Comparison of ENCODE assay signal across 20 cellular contexts in genomic region chr3:161925749-161926360, GRCh38.
DNase-seq lines count a peak whose midpoint lies in the region; ATAC-seq, FAIRE-seq and TF ChIP-seq lines count a peak whose summit lies in the region.
"Had no signal": no experiment of that assay in that cellular context is flagged by ENCODE, and none has a peak within 500 bp of the region (broad histone marks: within the 10 kb centered on the region; RNA-seq: fewer than 3 reads in every experiment).

No MANE protein-coding gene starts in this region.

- H3K36me3 ChIP-seq in KMS-11 (ENCODE audit: insufficient read depth) (no peaks in the 10 kb centered on the region), GM12878 (ENCODE audit: control insufficient read depth in 2 of 2, insufficient read depth in 2 of 2, low read length in 1 of 2) (no peaks in the 10 kb centered on the region), vagina (no peaks in the 10 kb centered on the region)
- H3K36me3 ChIP-seq: stomach had no signal

- no TSS peak for BruUV-seq in Calu3 (replicated peaks; lab: Mats Ljungman, UMichigan)
- no TSS peak for BruUV-seq in GM12878 (replicated peaks; lab: Mats Ljungman, UMichigan)

- CTCF ChIA-PET in Calu3 (lab: Charles Lee) (no interaction called here), GM12878 (lab: Yijun Ruan, JAX) (no interaction called here)

- no peak for FAIRE-seq in GM12878 (lab: Jason Lieb, UNC)

- no peaks in the 10 kb centered on the region for H4K20me1 ChIP-seq in KMS-11 (ENCODE audit: insufficient read depth)
- no peaks in the 10 kb centered on the region for H4K20me1 ChIP-seq in GM12878 (ENCODE audit: control insufficient read depth, insufficient read depth)

- no peak for DNase-seq in Calu3
- DNase-seq in GM12878 (ENCODE audit: low read depth, low spot score), result no peak
- DNase-seq in osteocyte (ENCODE audit: extremely low spot score, unreplicated experiment), result no peak
- DNase-seq in SIG-M5 (lab: John Stamatoyannopoulos, UW), result no peak
- no peak for DNase-seq in vagina (ENCODE audit: extremely low spot score in 2 of 2)
- no peak for DNase-seq in left ventricle myocardium superior
- DNase-seq: activated CD8-positive, alpha-beta memory T cell treated with anti-CD3 and anti-CD28 coated beads for 24 hours; activated naive CD8-positive, alpha-beta T cell treated with anti-CD3 and anti-CD28 coated beads, Interleukin-2, amount 10 ng/mL, durations not matched to agents 7 days and 5 days; CD4-positive, CD25-positive, alpha-beta regulatory T cell; GOT3; head of caudate nucleus; mammary epithelial cell; naive B cell; NCI-H1930; posterior cingulate gyrus; SHP77 treated with DMSO at 0.1 percent for 48 hours; stimulated activated CD4-positive, alpha-beta T cell treated with anti-CD3 and anti-CD28 coated beads, Interleukin-2, amount 100 ng/mL, for 48 hours; stomach had no signal

- H3K4me1 ChIP-seq in KMS-11 (ENCODE audit: low read depth, poor library complexity, severe bottlenecking) (no peaks in the 10 kb centered on the region), GM12878 (ENCODE audit: control insufficient read depth, insufficient read depth, low read length) (no peaks in the 10 kb centered on the region), vagina (no peaks in the 10 kb centered on the region)
- H3K4me1 ChIP-seq: stomach had no signal

- POLR2A ChIA-PET in GM12878 (lab: Charles Lee), result no interaction called here

- WGBS in GM12878 (ENCODE audit: insufficient coverage, insufficient replicate concordance, low lambda C conversion rate, missing lambda C conversion rate), result 0% methylated on average over 2 of the region's 2 CpGs

- H3K4me1 Mint-ChIP-seq in Calu3 (ENCODE audit: low read depth, unreplicated experiment) (no peaks in the 10 kb centered on the region), osteocyte (ENCODE audit: unreplicated experiment) (no peaks in the 10 kb centered on the region)
- H3K4me1 Mint-ChIP-seq: activated naive CD8-positive, alpha-beta T cell treated with anti-CD3 and anti-CD28 coated beads, Interleukin-2, amount 10 ng/mL, durations not matched to agents 7 days and 5 days; CD4-positive, CD25-positive, alpha-beta regulatory T cell; naive B cell had no signal

- H3K4me3 ChIP-seq in KMS-11 (IDR thresholded peaks at IDR 0.05; ENCODE audit: insufficient read depth, low read depth, low read length) (no peak overlapping the region), GM12878 (no peak overlapping the region), vagina (no peak overlapping the region)
- H3K4me3 ChIP-seq: stomach had no signal

- RAD21 ChIA-PET in GM12878 (lab: Charles Lee; ENCODE audit: unreplicated experiment), result no interaction called here

- H3K9me3 ChIP-seq in GM12878 (replicated peaks; ENCODE audit: control insufficient read depth, insufficient read depth, low read length) (no peaks in the 10 kb centered on the region), vagina (no peaks in the 10 kb centered on the region)

- H3K27me3 Mint-ChIP-seq in Calu3 (ENCODE audit: unreplicated experiment) (no peaks in the 10 kb centered on the region), osteocyte (ENCODE audit: unreplicated experiment) (no peaks in the 10 kb centered on the region)
- H3K27me3 Mint-ChIP-seq: activated naive CD8-positive, alpha-beta T cell treated with anti-CD3 and anti-CD28 coated beads, Interleukin-2, amount 10 ng/mL, durations not matched to agents 7 days and 5 days; CD4-positive, CD25-positive, alpha-beta regulatory T cell; naive B cell had no signal

- no peak overlapping the region for H3K27ac ChIP-seq in KMS-11
- H3K27ac ChIP-seq in GM12878 (ENCODE audit: control insufficient read depth, insufficient read depth), result no peak overlapping the region
- no peak overlapping the region for H3K27ac ChIP-seq in vagina
- H3K27ac ChIP-seq: stomach had no signal

- in situ Hi-C loops in GM12878 (cut with MboI), result no loop called here

- H3K36me3 Mint-ChIP-seq in Calu3 (ENCODE audit: insufficient read depth, unreplicated experiment), result no peaks in the 10 kb centered on the region
- peaks cover 2% of the 10 kb centered on the region for H3K36me3 Mint-ChIP-seq in osteocyte (ENCODE audit: unreplicated experiment)
- H3K36me3 Mint-ChIP-seq: activated naive CD8-positive, alpha-beta T cell treated with anti-CD3 and anti-CD28 coated beads, Interleukin-2, amount 10 ng/mL, durations not matched to agents 7 days and 5 days; CD4-positive, CD25-positive, alpha-beta regulatory T cell; naive B cell had no signal

- H3K4me3 Mint-ChIP-seq in Calu3 (ENCODE audit: low read depth, unreplicated experiment), result no peak overlapping the region
- no peak overlapping the region for H3K4me3 Mint-ChIP-seq in osteocyte (ENCODE audit: unreplicated experiment)
- H3K4me3 Mint-ChIP-seq: activated naive CD8-positive, alpha-beta T cell treated with anti-CD3 and anti-CD28 coated beads, Interleukin-2, amount 10 ng/mL, durations not matched to agents 7 days and 5 days; CD4-positive, CD25-positive, alpha-beta regulatory T cell; naive B cell had no signal

- H3K27me3 ChIP-seq in KMS-11 (ENCODE audit: insufficient read depth, low read depth) (no peaks in the 10 kb centered on the region), GM12878 (replicated peaks in 1 of 2; ENCODE audit: control insufficient read depth in 2 of 2, insufficient read depth in 2 of 2, low read length in 1 of 2) (no peaks in the 10 kb centered on the region), vagina (no peaks in the 10 kb centered on the region)
- H3K27me3 ChIP-seq: stomach had no signal

- TF ChIP-seq RAD21 in GM12878 (IDR thresholded peaks at IDR 0.05; ENCODE audit: insufficient read depth, low read depth, low read length), result 0 out of 2 replicates have a peak, but pooled peaks have one; percentile 8

- no peak for TF ChIP-seq EP300 in GM12878 (IDR thresholded peaks at IDR 0.05; ENCODE audit: borderline replicate concordance in 1 of 2, control insufficient read depth in 1 of 2, low read depth in 2 of 2, low read length in 2 of 2)

- no peak for ATAC-seq in GM12878
- no peak for ATAC-seq in left ventricle myocardium superior
- ATAC-seq: activated CD4-positive, CD25-positive, alpha-beta regulatory T cell treated with anti-CD3 and anti-CD28 coated beads, Interleukin-2, amount 50 U/mL, for 24 hours had no signal

- H2AFZ ChIP-seq in KMS-11 (ENCODE audit: low read depth) (no peak overlapping the region), GM12878 (ENCODE audit: control insufficient read depth, low read depth, low read length) (no peak overlapping the region)

- peaks cover 6% of the 10 kb centered on the region for H3K9me3 Mint-ChIP-seq in Calu3 (ENCODE audit: low read depth, unreplicated experiment)
- H3K9me3 Mint-ChIP-seq in osteocyte (ENCODE audit: unreplicated experiment), result peaks cover 14% of the 10 kb centered on the region

- H3K79me2 ChIP-seq in KMS-11 (ENCODE audit: insufficient read depth, low read depth) (no peaks in the 10 kb centered on the region), GM12878 (ENCODE audit: control insufficient read depth, insufficient read depth, low read length) (no peaks in the 10 kb centered on the region)

- H3K4me2 ChIP-seq in KMS-11 (no peak overlapping the region), GM12878 (ENCODE audit: control insufficient read depth, insufficient read depth) (no peak overlapping the region)

- intact Hi-C loops in Calu3 (cut with micrococcal nuclease; ENCODE audit: unreplicated experiment), result no loop called here
- intact Hi-C loops in GM12878 (cut with micrococcal nuclease; ENCODE audit: unreplicated experiment), result no loop called here
- intact Hi-C loops in vagina (cut with DNase I), result no loop called here
- intact Hi-C loops in left ventricle myocardium superior (cut with micrococcal nuclease), result no loop called here

- SMC1A ChIA-PET in GM12878 (lab: Charles Lee; ENCODE audit: uncharacterized antibody, unreplicated experiment), result interaction anchor here (0.7 kb wide), 1 partner anchor 14 kb away, joined by 3 read pairs; no protein-coding TSS in a partner anchor

- no peak overlapping the region for H3K27ac Mint-ChIP-seq in Calu3 (ENCODE audit: unreplicated experiment)
- no peak overlapping the region for H3K27ac Mint-ChIP-seq in osteocyte (ENCODE audit: unreplicated experiment)
- H3K27ac Mint-ChIP-seq: activated naive CD8-positive, alpha-beta T cell treated with anti-CD3 and anti-CD28 coated beads, Interleukin-2, amount 10 ng/mL, durations not matched to agents 7 days and 5 days; naive B cell had no signal

- TF ChIP-seq CTCF in Calu3 (IDR thresholded peaks at IDR 0.05; ENCODE audit: unreplicated experiment) (peak; percentile 14), KMS-11 (conservative IDR thresholded peaks at IDR 0.05; ENCODE audit: low read depth, low read length) (peak; percentile 54), GM12878 (IDR thresholded peaks at IDR 0.05 in 2 of 3, conservative IDR thresholded peaks at IDR 0.05 in 1 of 3; ENCODE audit: control insufficient read depth in 2 of 3, extremely low read depth in 1 of 3, insufficient read depth in 1 of 3, low read depth in 3 of 3, low read length in 3 of 3) (no peak; a peak in 1 of 6 replicates), osteocyte (IDR thresholded peaks at IDR 0.05) (peak; percentile 13), vagina (IDR thresholded peaks at IDR 0.05) (no peak)

- no peak for TF ChIP-seq POLR2A in GM12878 (IDR thresholded peaks at IDR 0.05; ENCODE audit: low read depth, low read length)
- no peak for TF ChIP-seq POLR2A in vagina (IDR thresholded peaks at IDR 0.05)

- H3K9ac ChIP-seq in KMS-11, result no peak overlapping the region
- H3K9ac ChIP-seq in GM12878 (ENCODE audit: control insufficient read depth, insufficient read depth, low read length), result no peak overlapping the region

TF ChIP-seq in GM12878, 131 proteins besides CTCF, POLR2A, EP300 and RAD21 (continues in another document):
- TF ChIP-seq BACH1 (IDR thresholded peaks at IDR 0.05; ENCODE audit: borderline replicate concordance), result no peak
- TF ChIP-seq ZNF207 (IDR thresholded peaks at IDR 0.05; ENCODE audit: borderline replicate concordance), result no peak
- no peak for TF ChIP-seq FOXM1 (IDR thresholded peaks at IDR 0.05; ENCODE audit: low read depth, low read length)
- no peak for TF ChIP-seq HDAC6 (IDR thresholded peaks at IDR 0.05; ENCODE audit: unreplicated experiment)
- TF ChIP-seq BRCA1 (IDR thresholded peaks at IDR 0.05; ENCODE audit: low read depth, low read length), result no peak
- TF ChIP-seq RAD51 (IDR thresholded peaks at IDR 0.05), result no peak
- TF ChIP-seq ZSCAN29 (IDR thresholded peaks at IDR 0.05), result no peak
- TF ChIP-seq ATF3 (IDR thresholded peaks at IDR 0.05; ENCODE audit: borderline replicate concordance, extremely low read depth, low read depth, low read length), result no peak

Comparison
In these comparisons a context has a peak if more than half of its experiments do, and no peak if none do; other contexts are left out.
1. CTCF ChIP-seq: peak in Calu3 (single experiment), KMS-11 (single experiment) and osteocyte (single experiment); none in GM12878 (0 of 3) and vagina (0 of 3).